Comparison of ENCODE assay signal across 8 cellular contexts in genomic region chr12:109385339-109386078, GRCh38. TPM values are rescaled to one million over a fixed set of nuclear protein-coding genes. Genes with fewer than 3 reads are reported as not detected.
DNase-seq lines count a peak whose midpoint lies in the region; TF ChIP-seq lines count a peak whose summit lies in the region.

No MANE protein-coding gene starts in this region.

- peak; percentile 53 for TF ChIP-seq CTCF in GM12873 (IDR thresholded peaks at IDR 0.05; ENCODE audit: insufficient read depth, low read depth, low read length, missing control alignments)
- peak; percentile 34 to 69 (median 40) for TF ChIP-seq CTCF in tibial nerve (IDR thresholded peaks at IDR 0.05)

- peaks cover 0 to 14% (median 0%) of the 10 kb centered on the region in 4 donors for H3K4me1 ChIP-seq in tibial nerve

- TF ChIP-seq EP300 in tibial nerve (IDR thresholded peaks at IDR 0.05): peak in 1 of 2 donors; percentile 62

- H3K4me3 ChIP-seq in tibial nerve: no peak overlapping the region

- WGBS in tibial nerve, 2 donors: 18 to 26% methylated on average over 8 of the region's 8 CpGs

- no peak for TF ChIP-seq POLR2A in tibial nerve (IDR thresholded peaks at IDR 0.05)

- H3K9me3 ChIP-seq in tibial nerve: no peaks in the 10 kb centered on the region

- H3K36me3 ChIP-seq in tibial nerve: no peaks in the 10 kb centered on the region

- peak; percentile 77 for DNase-seq in AG08395 (ENCODE audit: low spot score)
- peak; percentile 42 for DNase-seq in NCI-H2171 (lab: John Stamatoyannopoulos, UW)
- peak; percentile 61 for DNase-seq in astrocyte of the hippocampus (ENCODE audit: low read depth, low spot score)
- DNase-seq in inferior parietal cortex (ENCODE audit: extremely low spot score): peak; percentile 83
- DNase-seq in tibial nerve (ENCODE audit: low spot score in 2 of 2): peak in 1 of 2 donors; percentile 19
- DNase-seq in cerebellar nuclear complex (lab: John Stamatoyannopoulos, UW): no peak
- DNase-seq in stimulated activated CD4-positive, alpha-beta T cell treated with anti-CD3 and anti-CD28 coated beads, Interleukin-4, amount 100 ng/mL, for 24 hours: no peak

- peak overlapping the region in 1 of 4 donors; percentile 63 for H3K27ac ChIP-seq in tibial nerve

- peaks cover 0 to 6% of the 10 kb centered on the region in 2 donors for H3K27me3 ChIP-seq in tibial nerve

RNA-seq across cellular contexts. Expression of gene MYO1H, which starts 37.8 kb away (rescaled TPM):
- total RNA-seq in tibial nerve: under 1 TPM in 1 of 4 donors, not detected in 3; 0.20 TPM

Comparison
In these comparisons a context has a peak if more than half of its experiments do, and no peak if none do; other contexts are left out.
1. DNase-seq: peak in AG08395 (single experiment), NCI-H2171 (single experiment), astrocyte of the hippocampus (single experiment) and inferior parietal cortex (single experiment); none in cerebellar nuclear complex (0 of 2) and stimulated activated CD4-positive, alpha-beta T cell treated with anti-CD3 and anti-CD28 coated beads, Interleukin-4, amount 100 ng/mL, for 24 hours (single experiment).